8 cellular contexts compared by ENCODE assay signal in the genomic region with DNA sequence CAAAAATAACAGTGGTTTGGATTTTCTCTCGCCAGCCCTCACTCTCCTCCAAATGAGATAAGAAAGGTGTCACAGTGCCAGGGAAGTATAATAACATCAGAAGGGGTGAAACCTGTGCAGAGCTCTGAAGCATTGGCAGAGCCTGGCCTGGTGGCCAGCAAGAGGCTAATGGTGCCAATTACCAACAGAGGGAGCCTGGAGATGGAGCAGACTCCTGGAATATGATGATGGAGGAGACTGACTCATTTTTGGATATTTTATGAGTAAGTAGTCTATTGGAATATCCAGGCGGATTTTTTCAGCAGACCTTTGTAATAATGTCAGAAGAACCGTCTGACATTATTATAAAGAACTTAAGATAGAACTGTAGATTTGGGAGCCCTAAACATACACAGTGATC.
DNase-seq lines count a peak whose midpoint lies in the region; ATAC-seq and TF ChIP-seq lines count a peak whose summit lies in the region.

No MANE protein-coding gene starts in this region.

- H3K4me1 Mint-ChIP-seq in activated CD8-positive, alpha-beta T cell treated with anti-CD3 and anti-CD28 coated beads for 36 hours (ENCODE audit: low read depth) = no peaks in the 10 kb centered on the region

- H3K9me3 Mint-ChIP-seq in activated CD8-positive, alpha-beta T cell treated with anti-CD3 and anti-CD28 coated beads for 36 hours = no peaks in the 10 kb centered on the region

- CTCF ChIA-PET in A673 (lab: Charles Lee) = no interaction called here
- CTCF ChIA-PET in activated CD8-positive, alpha-beta T cell treated with anti-CD3 and anti-CD28 coated beads for 36 hours (lab: Charles Lee) = interaction anchor here (0.9 kb wide), 1 partner anchor 444 kb away, joined by 3 read pairs; no protein-coding TSS in a partner anchor

- no peak overlapping the region for H3K27ac Mint-ChIP-seq in activated CD8-positive, alpha-beta T cell treated with anti-CD3 and anti-CD28 coated beads for 36 hours

- no peak for TF ChIP-seq POLR2A in uterus (IDR thresholded peaks at IDR 0.05)

- H3K27ac ChIP-seq in A673 (ENCODE audit: low read depth, low read length, poor library complexity, severe bottlenecking) = no peak overlapping the region
- no peak overlapping the region for H3K27ac ChIP-seq in uterus

- BruUV-seq in A673 (replicated peaks; lab: Mats Ljungman, UMichigan) = no TSS peak

- intact Hi-C loops in A673 (cut with micrococcal nuclease; ENCODE audit: unreplicated experiment) = loop anchor here (10.0 kb wide), 1 partner anchor 440 kb away; the partner anchor contains the start of gene MARCKS
- intact Hi-C loops in uterus (cut with DNase I; ENCODE audit: low total_unique reads) = no loop called here
- intact Hi-C loops in activated CD8-positive, alpha-beta T cell treated with anti-CD3 and anti-CD28 coated beads for 36 hours (cut with micrococcal nuclease) = no loop called here

- H3K4me3 ChIP-seq in A673 (ENCODE audit: low read depth, low read length, poor library complexity, severe bottlenecking) (no peak overlapping the region), adipocyte (ENCODE audit: low read length) (no peak overlapping the region), uterus (no peak overlapping the region)

- no peaks in the 10 kb centered on the region for H3K36me3 Mint-ChIP-seq in activated CD8-positive, alpha-beta T cell treated with anti-CD3 and anti-CD28 coated beads for 36 hours (ENCODE audit: low read depth)

- no peak overlapping the region for H3K4me3 Mint-ChIP-seq in activated CD8-positive, alpha-beta T cell treated with anti-CD3 and anti-CD28 coated beads for 36 hours

- POLR2A ChIA-PET in A673 (lab: Charles Lee; ENCODE audit: low non-redundant PET) = no interaction called here
- POLR2A ChIA-PET in activated CD8-positive, alpha-beta T cell treated with anti-CD3 and anti-CD28 coated beads for 36 hours (lab: Charles Lee) = no interaction called here

- H3K9me3 ChIP-seq in A673 (ENCODE audit: low read depth, low read length, poor library complexity, severe bottlenecking) = no peaks in the 10 kb centered on the region
- H3K9me3 ChIP-seq in adipocyte (ENCODE audit: control insufficient read depth, low read length) = no peaks in the 10 kb centered on the region
- no peaks in the 10 kb centered on the region for H3K9me3 ChIP-seq in uterus

- TF ChIP-seq CTCF in A673 (conservative IDR thresholded peaks at IDR 0.05; ENCODE audit: low read depth, low read length) = peak; percentile 44; the same call in 1 of the 2 replicates
- peak in 3 of 4 experiments; percentile 22 to 43 (median 28) for TF ChIP-seq CTCF in uterus (IDR thresholded peaks at IDR 0.05)
- TF ChIP-seq CTCF in activated CD8-positive, alpha-beta T cell treated with anti-CD3 and anti-CD28 coated beads for 36 hours (IDR thresholded peaks at IDR 0.05) = no peak

- H3K4me1 ChIP-seq in A673 (ENCODE audit: insufficient read depth, low read length, poor library complexity, severe bottlenecking) (no peaks in the 10 kb centered on the region), adipocyte (ENCODE audit: control insufficient read depth, insufficient read depth, low read length) (peaks cover 25% of the 10 kb centered on the region), uterus (no peaks in the 10 kb centered on the region)

- ATAC-seq in GM21515 (IDR thresholded peaks at IDR 0.05; ENCODE audit: unreplicated experiment) = no peak
- no peak for ATAC-seq in activated CD8-positive, alpha-beta T cell treated with anti-CD3 and anti-CD28 coated beads for 36 hours

- H3K27me3 Mint-ChIP-seq in activated CD8-positive, alpha-beta T cell treated with anti-CD3 and anti-CD28 coated beads for 36 hours = no peaks in the 10 kb centered on the region

- H3K27me3 ChIP-seq in A673 (replicated peaks; ENCODE audit: insufficient read depth, low read depth, low read length, poor library complexity) (no peaks in the 10 kb centered on the region), adipocyte (replicated peaks; ENCODE audit: control insufficient read depth, insufficient read depth, low read length) (no peaks in the 10 kb centered on the region), uterus (no peaks in the 10 kb centered on the region)

- peak; percentile 41 for DNase-seq in A673 (ENCODE audit: low spot score)
- DNase-seq in HT-29 (ENCODE audit: low spot score) = peak; percentile 75
- peak; percentile 85 for DNase-seq in adipocyte (ENCODE audit: low read depth)
- peak; percentile 67 for DNase-seq in iris pigment epithelial cell (ENCODE audit: low read depth)
- DNase-seq in uterus = peak; percentile 20 to 39
- DNase-seq in activated CD8-positive, alpha-beta T cell treated with anti-CD3 and anti-CD28 coated beads for 36 hours = no peak
- DNase-seq in T-helper 9 cell = no peak

- H3K36me3 ChIP-seq in A673 (ENCODE audit: insufficient read depth, low read length, poor library complexity, severe bottlenecking) (no peaks in the 10 kb centered on the region), adipocyte (ENCODE audit: control insufficient read depth, insufficient read depth, low read length, severe bottlenecking) (no peaks in the 10 kb centered on the region), uterus (no peaks in the 10 kb centered on the region)

- no peak overlapping the region for H3K9ac ChIP-seq in adipocyte (ENCODE audit: low read length)

Comparison
In these comparisons a context has a peak if more than half of its experiments do, and no peak if none do; other contexts are left out.
1. DNase-seq: peak in A673 (single experiment), HT-29 (single experiment), adipocyte (single experiment), iris pigment epithelial cell (single experiment) and uterus (2 of 2); none in activated CD8-positive, alpha-beta T cell treated with anti-CD3 and anti-CD28 coated beads for 36 hours (single experiment) and T-helper 9 cell (single experiment).